8 cellular contexts compared by ENCODE assay signal in the genomic region with DNA sequence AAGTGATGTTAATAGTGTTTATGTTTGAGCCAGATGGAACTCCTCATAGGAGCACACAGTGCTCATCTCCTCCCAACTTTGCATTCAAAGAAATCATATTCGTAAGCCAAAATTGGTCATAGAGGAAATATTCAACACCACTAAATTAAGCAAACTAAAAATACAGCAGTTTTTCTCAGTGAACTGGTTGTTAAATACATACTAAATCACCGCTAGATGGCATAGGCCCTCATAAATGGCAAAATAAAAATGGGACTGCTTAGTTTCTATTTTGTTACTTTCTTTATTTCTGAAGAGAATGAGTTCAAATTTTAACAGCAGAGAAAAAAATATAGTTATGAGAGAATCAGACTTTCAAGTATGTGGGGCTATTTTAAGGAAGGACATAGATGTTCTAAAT.
DNase-seq lines count a peak whose midpoint lies in the region; ATAC-seq and TF ChIP-seq lines count a peak whose summit lies in the region.
"Not testable (repeated sequence)": the region's sequence is repeated elsewhere in the genome, so short reads cannot be mapped to it uniquely, and the experiment has no call there.

No MANE protein-coding gene starts in this region.

- H3K27ac Mint-ChIP-seq in neural crest cell (ENCODE audit: unreplicated experiment): not testable (repeated sequence)

- not testable (repeated sequence) for H3K4me1 Mint-ChIP-seq in neural crest cell

- not testable (repeated sequence) for H3K4me3 ChIP-seq in LNCaP clone FGC (ENCODE audit: low read depth, low read length); RWPE2 (ENCODE audit: severe bottlenecking); dorsolateral prefrontal cortex; gastroesophageal sphincter; smooth muscle cell

- H3K9me3 ChIP-seq in RWPE2 (ENCODE audit: severe bottlenecking); gastroesophageal sphincter; smooth muscle cell (replicated peaks; ENCODE audit: low read depth): not testable (repeated sequence)

- H3K36me3 Mint-ChIP-seq in neural crest cell (ENCODE audit: low read depth): not testable (repeated sequence)

- H4K20me1 ChIP-seq in smooth muscle cell (ENCODE audit: low read depth): not testable (repeated sequence)

- 0% methylated on average over 1 of the region's 2 CpGs; no CpG with 5 or more reads in 1 of the 2 donors for WGBS in gastroesophageal sphincter (ENCODE audit: low coverage in 1 of 2), 2 donors
- WGBS in smooth muscle cell (ENCODE audit: low lambda C conversion rate): 11% methylated on average over 1 of the region's 2 CpGs

- not testable (repeated sequence) for H3K4me2 ChIP-seq in smooth muscle cell

- not testable (repeated sequence) for H3K27me3 ChIP-seq in RWPE2 (ENCODE audit: insufficient read depth, poor library complexity, severe bottlenecking); dorsolateral prefrontal cortex; gastroesophageal sphincter; smooth muscle cell (ENCODE audit: low read depth)

- not testable (repeated sequence) for H3K36me3 ChIP-seq in RWPE2 (ENCODE audit: low read depth); gastroesophageal sphincter; smooth muscle cell (ENCODE audit: low read depth)

- not testable (repeated sequence) for TF ChIP-seq EP300 in gastroesophageal sphincter (IDR thresholded peaks at IDR 0.05)

- H2AFZ ChIP-seq in smooth muscle cell (ENCODE audit: low read depth): not testable (repeated sequence)

- not testable (repeated sequence) for H3K9me3 Mint-ChIP-seq in neural crest cell

- intact Hi-C loops in dorsolateral prefrontal cortex (cut with DNase I): not testable (repeated sequence)

- H3K79me2 ChIP-seq in smooth muscle cell (ENCODE audit: low read depth): not testable (repeated sequence)

- not testable (repeated sequence) for ATAC-seq in RWPE2 (ENCODE audit: low read depth)
- ATAC-seq in gastroesophageal sphincter: peak; percentile 53

- H3K4me3 Mint-ChIP-seq in neural crest cell: not testable (repeated sequence)

- 0 out of 2 replicates have a peak, but pooled peaks have one; percentile 9 for TF ChIP-seq CTCF in 22Rv1 (IDR thresholded peaks at IDR 0.05)
- TF ChIP-seq CTCF in GM10248 (IDR thresholded peaks at IDR 0.05; ENCODE audit: control extremely low read depth, extremely low read depth, low read depth, missing control alignments): peak; percentile 22
- TF ChIP-seq CTCF in LNCaP clone FGC (IDR thresholded peaks at IDR 0.05; ENCODE audit: control insufficient read depth, extremely low read depth, insufficient read depth): 0 out of 2 replicates have a peak, but pooled peaks have one; percentile 5
- TF ChIP-seq CTCF in RWPE2 (IDR thresholded peaks at IDR 0.05; ENCODE audit: poor library complexity, severe bottlenecking): peak; percentile 9
- peak in 29 of 56 donors; percentile 8 to 57 (median 26) for TF ChIP-seq CTCF in dorsolateral prefrontal cortex (IDR thresholded peaks at IDR 0.05 in 54 of 56, conservative IDR thresholded peaks at IDR 0.05 in 2 of 56; ENCODE audit: low read depth in 1 of 56, partially characterized antibody in 56 of 56)
- peak in 1 of 4 experiments; percentile 22 for TF ChIP-seq CTCF in gastroesophageal sphincter (IDR thresholded peaks at IDR 0.05)
- TF ChIP-seq CTCF in neural crest cell (conservative IDR thresholded peaks at IDR 0.05): peak; percentile 57
- TF ChIP-seq CTCF in smooth muscle cell (IDR thresholded peaks at IDR 0.05; ENCODE audit: borderline replicate concordance, insufficient read depth, poor library complexity, severe bottlenecking): peak; percentile 29

- not testable (repeated sequence) for H3K9ac ChIP-seq in smooth muscle cell (ENCODE audit: low read depth)

- not testable (repeated sequence) for H3K4me1 ChIP-seq in RWPE2 (ENCODE audit: insufficient read depth, poor library complexity, severe bottlenecking); gastroesophageal sphincter; smooth muscle cell (ENCODE audit: low read depth)

- POLR2A ChIA-PET in GM10248 (lab: Yijun Ruan, JAX): not testable (repeated sequence)

- CTCF ChIA-PET in GM10248 (lab: Yijun Ruan, JAX): not testable (repeated sequence)

- DNase-seq in GM10248 (ENCODE audit: extremely low spot score); LNCaP clone FGC (ENCODE audit: low read depth); RWPE2 (ENCODE audit: low spot score); dorsolateral prefrontal cortex; neural crest cell (ENCODE audit: low read depth, low spot score); smooth muscle cell (lab: John Stamatoyannopoulos, UW; ENCODE audit: unreplicated experiment): not testable (repeated sequence)

- not testable (repeated sequence) for H3K27me3 Mint-ChIP-seq in neural crest cell (ENCODE audit: low read depth)

- H3K27ac ChIP-seq in 22Rv1; RWPE2 (ENCODE audit: poor library complexity, severe bottlenecking); dorsolateral prefrontal cortex; gastroesophageal sphincter; smooth muscle cell (ENCODE audit: low read depth): not testable (repeated sequence)

- H3F3A ChIP-seq in smooth muscle cell (ENCODE audit: low read depth): not testable (repeated sequence)

- TF ChIP-seq POLR2A in gastroesophageal sphincter (IDR thresholded peaks at IDR 0.05): not testable (repeated sequence)
